ENCODE assay signal across 1 cellular context in genomic region chr5:72231989-72232703, GRCh38.
A peak's percentile ranks its signal among the peaks of the same experiment; 100 is the strongest.
TF ChIP-seq lines count a peak whose summit lies in the region.

No MANE protein-coding gene starts in this region.

TF ChIP-seq in GM12878, 131 proteins besides CTCF, POLR2A, EP300 and RAD21 (continued from another document):
- TF ChIP-seq ATF2 (IDR thresholded peaks at IDR 0.05; ENCODE audit: low read length) (0 out of 2 replicates have a peak, but pooled peaks have one; percentile 16), DPF2 (IDR thresholded peaks at IDR 0.05) (0 out of 2 replicates have a peak, but pooled peaks have one; percentile 27), PAX8 (IDR thresholded peaks at IDR 0.05) (no peak), REST (IDR thresholded peaks at IDR 0.05; ENCODE audit: low read depth, low read length) (no peak), ATF7 (IDR thresholded peaks at IDR 0.05; ENCODE audit: low read depth) (0 out of 2 replicates have a peak, but pooled peaks have one; percentile 23), PBX3 (IDR thresholded peaks at IDR 0.05; ENCODE audit: insufficient replicate concordance, low read depth, low read length) (no peak), NFIC (IDR thresholded peaks at IDR 0.05; ENCODE audit: low read depth, low read length) (peak; percentile 60; the same call in 1 of the 2 replicates), MTA2 (IDR thresholded peaks at IDR 0.05; ENCODE audit: low read depth) (0 out of 2 replicates have a peak, but pooled peaks have one; percentile 44), ESRRA (IDR thresholded peaks at IDR 0.05; ENCODE audit: low read length) (no peak), RUNX3 (IDR thresholded peaks at IDR 0.05; ENCODE audit: low read length) (peak; percentile 97), JUNB (IDR thresholded peaks at IDR 0.05) (peak; percentile 39; the same call in 1 of the 2 replicates), IKZF2 (IDR thresholded peaks at IDR 0.05) (peak in 1 of 2 experiments; percentile 25; a peak in 1 of 4 replicates), CBX5 (IDR thresholded peaks at IDR 0.05; ENCODE audit: low read depth) (no peak)
